In genomic region chr6:26175033-26175427, GRCh38 we compare ENCODE assay signal across 16 cellular contexts.
A peak's percentile ranks its signal among the peaks of the same experiment; 100 is the strongest.
DNase-seq lines count a peak whose midpoint lies in the region; ATAC-seq, FAIRE-seq and TF ChIP-seq lines count a peak whose summit lies in the region.
"Had no signal": no experiment of that assay in that cellular context is flagged by ENCODE, and none has a peak within 500 bp of the region (broad histone marks: within the 10 kb centered on the region; RNA-seq: fewer than 3 reads in every experiment).

No MANE protein-coding gene starts in this region.

- H3K9me3 ChIP-seq in CD4-positive, alpha-beta T cell (ENCODE audit: control insufficient read depth, low read length), result no peaks in the 10 kb centered on the region
- no peaks in the 10 kb centered on the region for H3K9me3 ChIP-seq in heart left ventricle
- H3K9me3 ChIP-seq: BE2C, mucosa of descending colon, pancreas, thyroid gland had no signal

- H3K27ac ChIP-seq in CD4-positive, alpha-beta T cell (ENCODE audit: low read depth, low read length), result no peak overlapping the region
- peak overlapping the region in 1 of 12 donors; percentile 1 for H3K27ac ChIP-seq in heart left ventricle
- H3K27ac ChIP-seq: pancreas, thyroid gland had no signal

- TF ChIP-seq POLR2A in heart left ventricle (IDR thresholded peaks at IDR 0.05), result no peak

- H3K4me1 ChIP-seq in heart left ventricle, result peaks cover 0 to 25% (median 9%) of the 10 kb centered on the region in 12 donors
- H3K4me1 ChIP-seq: BE2C, thyroid gland had no signal

- H3K27me3 Mint-ChIP-seq in CD4-positive, alpha-beta T cell, result no peaks in the 10 kb centered on the region
- no peaks in the 10 kb centered on the region for H3K27me3 Mint-ChIP-seq in activated CD4-positive, alpha-beta memory T cell treated with anti-CD3 and anti-CD28 coated beads for 36 hours

- peaks cover 19% of the 10 kb centered on the region for H3K36me3 Mint-ChIP-seq in CD4-positive, alpha-beta T cell (ENCODE audit: low read depth)
- peaks cover 2% of the 10 kb centered on the region for H3K36me3 Mint-ChIP-seq in activated CD4-positive, alpha-beta memory T cell treated with anti-CD3 and anti-CD28 coated beads for 36 hours

- H3K4me1 Mint-ChIP-seq in CD4-positive, alpha-beta T cell (ENCODE audit: low read depth), result peaks cover 54% of the 10 kb centered on the region
- peaks cover 33% of the 10 kb centered on the region for H3K4me1 Mint-ChIP-seq in activated CD4-positive, alpha-beta memory T cell treated with anti-CD3 and anti-CD28 coated beads for 36 hours (ENCODE audit: low read depth)

- TF ChIP-seq CTCF in CD4-positive, alpha-beta T cell (IDR thresholded peaks at IDR 0.05), result no peak
- TF ChIP-seq CTCF in heart left ventricle (IDR thresholded peaks at IDR 0.05), result no peak
- TF ChIP-seq CTCF in omental fat pad (IDR thresholded peaks at IDR 0.05), result no peak

- no peaks in the 10 kb centered on the region for H3K27me3 ChIP-seq in CD4-positive, alpha-beta T cell (ENCODE audit: control insufficient read depth, insufficient read depth, low read length)
- H3K27me3 ChIP-seq in heart left ventricle, result no peaks in the 10 kb centered on the region
- no peaks in the 10 kb centered on the region for H3K27me3 ChIP-seq in H7 (ENCODE audit: control insufficient read depth, insufficient read depth, low read length)
- H3K27me3 ChIP-seq: BE2C, pancreas, thyroid gland had no signal

- CTCF ChIA-PET in CD4-positive, alpha-beta T cell (lab: Charles Lee), result interaction anchor here (0.7 to 1.3 kb wide), 3 partner anchors 16 to 1699 kb away, joined by 3 to 4 read pairs (median 3); a partner anchor contains a TSS
- CTCF ChIA-PET in activated CD4-positive, alpha-beta memory T cell treated with anti-CD3 and anti-CD28 coated beads for 36 hours (lab: Charles Lee), result interaction anchor here (1.1 to 1.8 kb wide), 3 partner anchors 9 to 20 kb away, joined by 3 to 10 read pairs (median 9); a partner anchor contains a TSS

- H3K4me3 ChIP-seq in heart left ventricle, result no peak overlapping the region
- H3K4me3 ChIP-seq in H7 (ENCODE audit: insufficient read depth, low read depth, low read length), result no peak overlapping the region
- H3K4me3 ChIP-seq: mucosa of descending colon, pancreas, thyroid gland had no signal

- DNase-seq in CD4-positive, alpha-beta T cell, result no peak
- DNase-seq in activated CD4-positive, alpha-beta memory T cell treated with anti-CD3 and anti-CD28 coated beads for 36 hours, result no peak
- no peak for DNase-seq in heart left ventricle
- no peak for DNase-seq in omental fat pad (ENCODE audit: low spot score)
- DNase-seq in H7, result no peak
- no peak for DNase-seq in A172 (ENCODE audit: low spot score)
- DNase-seq: cerebellar nuclear complex, DMS153, NCI-H2081 treated with DMSO at 0.1 percent for 48 hours, pancreas, thyroid gland had no signal

- WGBS in heart left ventricle, 4 donors, result 8 to 24% (median 14%) methylated on average over 1 of the region's 1 CpG

- POLR2A ChIA-PET in CD4-positive, alpha-beta T cell (lab: Charles Lee), result interaction anchor here (1.0 to 12.5 kb wide), 15 partner anchors 14 to 358 kb away, joined by 4 to 821 read pairs (median 83); a partner anchor contains a TSS
- POLR2A ChIA-PET in activated CD4-positive, alpha-beta memory T cell treated with anti-CD3 and anti-CD28 coated beads for 36 hours (lab: Charles Lee), result interaction anchor here (2.0 to 8.0 kb wide), 3 partner anchors 17 to 50 kb away, joined by 7 to 202 read pairs (median 109); a partner anchor contains a TSS

- peak overlapping the region; percentile 93 for H3K27ac Mint-ChIP-seq in CD4-positive, alpha-beta T cell
- peak overlapping the region; percentile 43 for H3K27ac Mint-ChIP-seq in activated CD4-positive, alpha-beta memory T cell treated with anti-CD3 and anti-CD28 coated beads for 36 hours

- H3K9me3 Mint-ChIP-seq in CD4-positive, alpha-beta T cell, result no peaks in the 10 kb centered on the region
- H3K9me3 Mint-ChIP-seq in activated CD4-positive, alpha-beta memory T cell treated with anti-CD3 and anti-CD28 coated beads for 36 hours, result no peaks in the 10 kb centered on the region

- no peak for ATAC-seq in CD4-positive, alpha-beta T cell (ENCODE audit: poor library complexity)
- no peak for ATAC-seq in heart left ventricle
- no peak for ATAC-seq in omental fat pad (ENCODE audit: low FRiP score)
- ATAC-seq: pancreas had no signal

- peak overlapping the region; percentile 83 for H3K4me3 Mint-ChIP-seq in CD4-positive, alpha-beta T cell
- H3K4me3 Mint-ChIP-seq in activated CD4-positive, alpha-beta memory T cell treated with anti-CD3 and anti-CD28 coated beads for 36 hours, result no peak overlapping the region

- intact Hi-C loops in CD4-positive, alpha-beta T cell (cut with DNase I, micrococcal nuclease), result loop anchor here (1.0 to 10.0 kb wide), 4 partner anchors 24 to 420 kb away; partner anchors contain the start of gene ABT1 (in 1 of the 2)
- intact Hi-C loops in activated CD4-positive, alpha-beta memory T cell treated with anti-CD3 and anti-CD28 coated beads for 36 hours (cut with micrococcal nuclease), result loop anchor here (1.0 to 10.0 kb wide), 9 partner anchors 8 to 390 kb away; partner anchors contain the start of genes BTN3A3 and HMGN4
- intact Hi-C loops in heart left ventricle (cut with DNase I), result loop anchor here in 4 of 10 donors (10.0 kb wide), 2 partner anchors 420 to 970 kb away; partner anchors contain the start of gene ABT1 (in 3 of the 4)

- H3K36me3 ChIP-seq in heart left ventricle, result no peaks in the 10 kb centered on the region
- no peaks in the 10 kb centered on the region for H3K36me3 ChIP-seq in H7 (replicated peaks; ENCODE audit: control insufficient read depth, insufficient read depth, low read length)
- H3K36me3 ChIP-seq: BE2C, pancreas, thyroid gland had no signal

- peak; percentile 13 for FAIRE-seq in G401.6 (lab: Jason Lieb, UNC)
- peak; percentile 24 for FAIRE-seq in islet of Langerhans (lab: Jason Lieb, UNC)
- FAIRE-seq: endometrium, pancreas had no signal
